19 cellular contexts compared by ENCODE assay signal in genomic region chr6:161162722-161163121, GRCh38.
DNase-seq lines count a peak whose midpoint lies in the region; ATAC-seq, FAIRE-seq and TF ChIP-seq lines count a peak whose summit lies in the region.
"Had no signal": no experiment of that assay in that cellular context is flagged by ENCODE, and none has a peak within 500 bp of the region (broad histone marks: within the 10 kb centered on the region; RNA-seq: fewer than 3 reads in every experiment).

No MANE protein-coding gene starts in this region.

- DNase-seq in Right ventricle myocardium inferior (ENCODE audit: missing footprints) (no peak), left ventricle myocardium inferior (no peak), astrocyte (ENCODE audit: low read depth) (no peak), mesenteric fat pad (ENCODE audit: low spot score) (peak; percentile 67), tibial artery (no peak), type B pancreatic cell (ENCODE audit: extremely low spot score, unreplicated experiment) (no peak), MM.1S (no peak)
- no peak for DNase-seq in central memory CD4-positive, alpha-beta T cell
- DNase-seq: Calu3; CD4-positive, CD25-positive, alpha-beta regulatory T cell; DMS79; Kasumi-1; MV-4-11; NCI-H1417 treated with DMSO at 0.1 percent for 48 hours; NCI-H2107; NCI-H69; PC-3 had no signal

- FAIRE-seq in astrocyte (lab: Jason Lieb, UNC), result no peak
- FAIRE-seq: GM12878 had no signal

- peaks cover 5% of the 10 kb centered on the region for H4K20me1 ChIP-seq in astrocyte (ENCODE audit: insufficient read depth, low read length)
- no peaks in the 10 kb centered on the region for H4K20me1 ChIP-seq in MM.1S (ENCODE audit: insufficient read depth, low read length)

- peaks cover 8% of the 10 kb centered on the region for H3K4me1 Mint-ChIP-seq in astrocyte (ENCODE audit: low read depth, unreplicated experiment)
- peaks cover 8% of the 10 kb centered on the region for H3K4me1 Mint-ChIP-seq in type B pancreatic cell (ENCODE audit: unreplicated experiment)

- H3K9me2 ChIP-seq in MM.1S (replicated peaks; ENCODE audit: insufficient read depth, low read length), result no peaks in the 10 kb centered on the region

- peak overlapping the region; percentile 81 for H3K27ac Mint-ChIP-seq in astrocyte (ENCODE audit: unreplicated experiment)
- no peak overlapping the region for H3K27ac Mint-ChIP-seq in type B pancreatic cell
- H3K27ac Mint-ChIP-seq: CD4-positive, CD25-positive, alpha-beta regulatory T cell had no signal

- peaks cover 24% of the 10 kb centered on the region for H3K36me3 ChIP-seq in left ventricle myocardium inferior
- peaks cover 11% of the 10 kb centered on the region for H3K36me3 ChIP-seq in astrocyte (ENCODE audit: insufficient read depth, low read length)
- H3K36me3 ChIP-seq in tibial artery, result peaks cover 5 to 21% (median 17%) of the 10 kb centered on the region in 3 donors
- no peaks in the 10 kb centered on the region for H3K36me3 ChIP-seq in MM.1S (replicated peaks; ENCODE audit: insufficient read depth, low read length)

- H3K36me3 Mint-ChIP-seq in astrocyte (ENCODE audit: low read depth, unreplicated experiment), result peaks cover 28% of the 10 kb centered on the region
- peaks cover 26% of the 10 kb centered on the region for H3K36me3 Mint-ChIP-seq in type B pancreatic cell

- peaks cover 27% of the 10 kb centered on the region for H3K4me1 ChIP-seq in left ventricle myocardium inferior
- H3K4me1 ChIP-seq in astrocyte (ENCODE audit: insufficient read depth, low read length), result no peaks in the 10 kb centered on the region
- H3K4me1 ChIP-seq in tibial artery, result peaks cover 0 to 35% (median 23%) of the 10 kb centered on the region in 4 donors
- H3K4me1 ChIP-seq in MM.1S (ENCODE audit: low read length), result no peaks in the 10 kb centered on the region

- no peaks in the 10 kb centered on the region for H3K79me2 ChIP-seq in astrocyte (ENCODE audit: insufficient read depth, low read length)
- no peaks in the 10 kb centered on the region for H3K79me2 ChIP-seq in MM.1S (ENCODE audit: low read length)

- H3F3A ChIP-seq in MM.1S (ENCODE audit: insufficient read depth, low read length), result no peaks in the 10 kb centered on the region

- H3K9ac ChIP-seq in astrocyte (ENCODE audit: low read length) (no peak overlapping the region), MM.1S (ENCODE audit: low read length) (no peak overlapping the region)

- intact Hi-C loops in Right ventricle myocardium inferior (cut with DNase I) (loop anchor here (10.0 kb wide), 1 partner anchor 132 kb away; no protein-coding TSS in a partner anchor), left ventricle myocardium inferior (cut with micrococcal nuclease) (no loop called here), tibial artery (cut with DNase I; ENCODE audit: low total_unique reads) (no loop called here)

- H3K9me3 ChIP-seq in left ventricle myocardium inferior (replicated peaks) (no peaks in the 10 kb centered on the region), astrocyte (ENCODE audit: insufficient read depth, low read depth, low read length) (no peaks in the 10 kb centered on the region), tibial artery (no peaks in the 10 kb centered on the region), MM.1S (replicated peaks; ENCODE audit: insufficient read depth, low read length) (no peaks in the 10 kb centered on the region)

- ATAC-seq in Right ventricle myocardium inferior, result peak; percentile 47
- ATAC-seq: GM12878, HCT116, PC-3 had no signal

- H3K4me2 ChIP-seq in astrocyte (ENCODE audit: low read length) (no peak overlapping the region), MM.1S (ENCODE audit: low read depth, low read length) (no peak overlapping the region)

- TF ChIP-seq CTCF in left ventricle myocardium inferior (IDR thresholded peaks at IDR 0.05; ENCODE audit: borderline replicate concordance) (no peak), astrocyte (IDR thresholded peaks at IDR 0.05; ENCODE audit: insufficient read depth, low read depth, low read length) (no peak), tibial artery (IDR thresholded peaks at IDR 0.05) (no peak), type B pancreatic cell (conservative IDR thresholded peaks at IDR 0.05) (no peak), MM.1S (IDR thresholded peaks at IDR 0.05; ENCODE audit: low read length) (no peak)

- H3K27me3 Mint-ChIP-seq in astrocyte (ENCODE audit: low read depth, unreplicated experiment) (no peaks in the 10 kb centered on the region), type B pancreatic cell (no peaks in the 10 kb centered on the region)
- H3K27me3 Mint-ChIP-seq: CD4-positive, CD25-positive, alpha-beta regulatory T cell had no signal

- H3K27me3 ChIP-seq in left ventricle myocardium inferior (ENCODE audit: low read depth) (no peaks in the 10 kb centered on the region), astrocyte (ENCODE audit: insufficient read depth, low read length) (no peaks in the 10 kb centered on the region), tibial artery (no peaks in the 10 kb centered on the region), MM.1S (replicated peaks; ENCODE audit: insufficient read depth, low read length) (no peaks in the 10 kb centered on the region)

- H3K9me3 Mint-ChIP-seq in astrocyte (ENCODE audit: unreplicated experiment), result no peaks in the 10 kb centered on the region
- no peaks in the 10 kb centered on the region for H3K9me3 Mint-ChIP-seq in type B pancreatic cell

- H3K4me3 Mint-ChIP-seq in astrocyte (ENCODE audit: unreplicated experiment) (no peak overlapping the region), type B pancreatic cell (no peak overlapping the region)
- H3K4me3 Mint-ChIP-seq: CD4-positive, CD25-positive, alpha-beta regulatory T cell had no signal

- H3K27ac ChIP-seq in left ventricle myocardium inferior (replicated peaks) (no peak overlapping the region), astrocyte (ENCODE audit: low read depth, low read length) (no peak overlapping the region), tibial artery (peak overlapping the region; percentile 51 to 55), MM.1S (ENCODE audit: low read length) (no peak overlapping the region)

- H3K4me3 ChIP-seq in left ventricle myocardium inferior, result no peak overlapping the region
- no peak overlapping the region for H3K4me3 ChIP-seq in astrocyte (ENCODE audit: insufficient read depth, low read depth, low read length)
- H3K4me3 ChIP-seq in tibial artery, result no peak overlapping the region
- no peak overlapping the region for H3K4me3 ChIP-seq in MM.1S (ENCODE audit: low read length)
- H3K4me3 ChIP-seq: GM12878 had no signal

- H2AFZ ChIP-seq in astrocyte (ENCODE audit: low read depth, low read length) (no peak overlapping the region), MM.1S (ENCODE audit: low read length) (no peak overlapping the region)

Comparison
In these comparisons a context has a peak if more than half of its experiments do, and no peak if none do; other contexts are left out.
1. H3K27ac ChIP-seq: peak in tibial artery (2 of 2); none in left ventricle myocardium inferior (single experiment), astrocyte (single experiment) and MM.1S (single experiment).